17 cellular contexts compared by ENCODE assay signal in the genomic region with DNA sequence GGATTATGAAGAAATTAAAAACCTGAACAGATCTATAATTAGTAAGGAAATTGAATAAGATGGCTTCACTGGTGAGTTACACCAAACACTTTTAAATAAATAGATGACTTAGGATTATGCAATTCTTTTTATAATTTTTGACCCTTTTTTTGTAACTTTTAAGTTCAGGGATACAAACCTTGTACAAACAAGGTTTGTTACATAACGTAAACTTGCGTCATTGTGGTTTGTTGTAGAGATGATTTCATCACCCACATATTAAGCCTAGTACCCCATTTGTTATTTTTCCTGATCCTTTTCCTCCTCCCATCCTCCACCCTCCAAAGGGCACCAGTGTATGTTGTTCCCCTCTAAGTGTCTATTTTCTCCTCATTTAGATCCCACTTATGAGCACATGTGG.
DNase-seq lines count a peak whose midpoint lies in the region; ATAC-seq, FAIRE-seq and TF ChIP-seq lines count a peak whose summit lies in the region.
"Had no signal": no experiment of that assay in that cellular context is flagged by ENCODE, and none has a peak within 500 bp of the region (broad histone marks: within the 10 kb centered on the region; RNA-seq: fewer than 3 reads in every experiment).

No MANE protein-coding gene starts in this region.

- no peaks in the 10 kb centered on the region for H4K20me1 ChIP-seq in K562 (replicated peaks; ENCODE audit: control insufficient read depth, insufficient read depth, low read length)
- no peaks in the 10 kb centered on the region for H4K20me1 ChIP-seq in OCI-LY7 (ENCODE audit: insufficient read depth, low read length)

- DNase-seq in A549 (ENCODE audit: low read depth in 1 of 2, low spot score in 1 of 2) (peak in 1 of 2 experiments; percentile 36), M059J (ENCODE audit: low read depth) (peak; percentile 59), K562 (ENCODE audit: extremely low read depth in 1 of 4, low spot score in 3 of 4) (no peak), left lobe of liver (ENCODE audit: low spot score) (no peak), omental fat pad (ENCODE audit: low spot score) (no peak), OCI-LY7 (ENCODE audit: low spot score) (no peak), ACHN (no peak)
- DNase-seq: Calu3; central memory CD4-positive, alpha-beta T cell; left ventricle myocardium superior; NCI-H2029 treated with DMSO at 0.1 percent for 48 hours; NK-92 treated with Interleukin-12 subunit alpha and Interleukin-12 subunit beta, amount 100 ng/mL, for 24 hours; stimulated activated naive CD8-positive, alpha-beta T cell treated with anti-CD3 and anti-CD28 coated beads, Interleukin-15, Interleukin-2, amounts not matched to agents 100 U/mL and 50 U/mL, for 24 hours had no signal

- 0 out of 3 replicates have a peak, but pooled peaks cover 4% of the 10 kb centered on the region for H3K9me3 ChIP-seq in A549
- no peaks in the 10 kb centered on the region for H3K9me3 ChIP-seq in K562 (replicated peaks; ENCODE audit: control insufficient read depth, insufficient read depth, low read depth, low read length)
- no peaks in the 10 kb centered on the region for H3K9me3 ChIP-seq in OCI-LY7 (ENCODE audit: low read length)

- TF ChIP-seq RAD21 in A549 (conservative IDR thresholded peaks at IDR 0.05 in 1 of 2, IDR thresholded peaks at IDR 0.05 in 1 of 2) = no peak
- no peak for TF ChIP-seq RAD21 in K562 (CRISPR knock-in tag; conservative IDR thresholded peaks at IDR 0.05 in 1 of 2, IDR thresholded peaks at IDR 0.05 in 1 of 2)

- POLR2A ChIA-PET in A549 (lab: Yijun Ruan, JAX) = no interaction called here
- POLR2A ChIA-PET in K562 (lab: Yijun Ruan, JAX) = no interaction called here
- POLR2A ChIA-PET in OCI-LY7 (lab: Charles Lee) = no interaction called here

- no peak overlapping the region for H3K9ac ChIP-seq in K562 (ENCODE audit: insufficient read depth in 1 of 2, low read depth in 2 of 2, low read length in 2 of 2)

- H3K36me3 ChIP-seq in K562 (ENCODE audit: control insufficient read depth, insufficient read depth, low read length) (no peaks in the 10 kb centered on the region), OCI-LY7 (ENCODE audit: insufficient read depth, low read length) (no peaks in the 10 kb centered on the region)
- H3K36me3 ChIP-seq: right atrium auricular region had no signal

- no peaks in the 10 kb centered on the region for H3K27me3 ChIP-seq in K562 (ENCODE audit: control insufficient read depth in 2 of 2, insufficient read depth in 2 of 2, low read length in 2 of 2)
- H3K27me3 ChIP-seq: right atrium auricular region had no signal

- no peak overlapping the region for H3K4me3 ChIP-seq in A549
- H3K4me3 ChIP-seq in K562 = no peak overlapping the region
- no peak overlapping the region for H3K4me3 ChIP-seq in OCI-LY7 (ENCODE audit: low read depth, low read length, poor library complexity, severe bottlenecking)
- H3K4me3 ChIP-seq: right atrium auricular region had no signal

- BruUV-seq in K562 (replicated peaks; lab: Mats Ljungman, UMichigan) (no TSS peak), OCI-LY7 (replicated peaks; lab: Mats Ljungman, UMichigan) (no TSS peak)

- WGBS in A549 (ENCODE audit: missing lambda C conversion rate) = 57% methylated on average over 2 of the region's 2 CpGs
- WGBS in K562 (ENCODE audit: insufficient coverage, low coverage, missing lambda C conversion rate) = 59% methylated on average over 2 of the region's 2 CpGs

- no peak for FAIRE-seq in A549 (lab: Jason Lieb, UNC)
- FAIRE-seq in K562 (lab: Jason Lieb, UNC) = no peak
- FAIRE-seq: A204.1 had no signal

- H3K4me1 ChIP-seq in A549 (0 out of 3 replicates have a peak, but pooled peaks cover 2% of the 10 kb centered on the region), K562 (replicated peaks in 1 of 2; ENCODE audit: control insufficient read depth in 2 of 2, insufficient read depth in 2 of 2, low read length in 2 of 2) (no peaks in the 10 kb centered on the region), OCI-LY7 (ENCODE audit: insufficient read depth, low read length, poor library complexity, severe bottlenecking) (no peaks in the 10 kb centered on the region)
- H3K4me1 ChIP-seq: right atrium auricular region had no signal

- 0 out of 6 replicates have a peak overlapping the region, but pooled peaks of 1 of the 2 experiments have one; percentile 42 for H3K27ac ChIP-seq in A549
- no peak overlapping the region for H3K27ac ChIP-seq in K562 (ENCODE audit: extremely low read depth, low read depth, low read length)
- no peak overlapping the region for H3K27ac ChIP-seq in OCI-LY7 (ENCODE audit: low read depth, low read length, poor library complexity, severe bottlenecking)
- H3K27ac ChIP-seq: right atrium auricular region had no signal

- 0 out of 3 replicates have a peak overlapping the region, but pooled peaks have one; percentile 18 for H3K4me2 ChIP-seq in A549
- no peak overlapping the region for H3K4me2 ChIP-seq in K562 (ENCODE audit: insufficient read depth, low read length)
- no peak overlapping the region for H3K4me2 ChIP-seq in OCI-LY7 (ENCODE audit: low read length)

- no peaks in the 10 kb centered on the region for H3K9me1 ChIP-seq in K562 (ENCODE audit: control insufficient read depth, insufficient read depth, low read length)

- ATAC-seq in A549 (no peak), K562 (no peak), left lobe of liver (peak; percentile 74), omental fat pad (ENCODE audit: low FRiP score) (no peak), HG03432 (IDR thresholded peaks at IDR 0.05; ENCODE audit: unreplicated experiment) (no peak)
- ATAC-seq: left ventricle myocardium superior; natural killer cell treated with Interleukin-12 subunit alpha and Interleukin-12 subunit beta and Interleukin-15 and Interleukin-18, amount 100 ng/mL, for 72 hours; stimulated activated naive CD8-positive, alpha-beta T cell treated with anti-CD3 and anti-CD28 coated beads, Interleukin-15, Interleukin-2, amounts not matched to agents 100 U/mL and 50 U/mL, for 24 hours had no signal

- TF ChIP-seq EP300 in A549 (IDR thresholded peaks at IDR 0.05) (peak in 1 of 2 experiments; percentile 31; a peak in 1 of 5 replicates), K562 (IDR thresholded peaks at IDR 0.05; ENCODE audit: low read length) (no peak)

- CTCF ChIA-PET in A549 (lab: Yijun Ruan, JAX) = no interaction called here
- CTCF ChIA-PET in K562 (lab: Yijun Ruan, JAX; ENCODE audit: low intra/inter-chr PET ratio) = no interaction called here
- CTCF ChIA-PET in OCI-LY7 (lab: Charles Lee; ENCODE audit: unreplicated experiment) = no interaction called here

- TF ChIP-seq POLR2A in A549 (IDR thresholded peaks at IDR 0.05; ENCODE audit: low read length) (no peak), K562 (conservative IDR thresholded peaks at IDR 0.05) (no peak)

- intact Hi-C loops in K562 (cut with micrococcal nuclease) (no loop called here), OCI-LY7 (cut with micrococcal nuclease; ENCODE audit: unreplicated experiment) (no loop called here)

- no peaks in the 10 kb centered on the region for H3K9me2 ChIP-seq in OCI-LY7 (ENCODE audit: insufficient read depth, low read length)

- H3K79me2 ChIP-seq in K562 (ENCODE audit: control insufficient read depth, insufficient read depth, low read length) (no peaks in the 10 kb centered on the region), OCI-LY7 (ENCODE audit: insufficient read depth, low read depth, low read length) (no peaks in the 10 kb centered on the region)

- in situ Hi-C loops in K562 (cut with MboI) = no loop called here
- in situ Hi-C loops in ACHN (cut with HindIII; ENCODE audit: low pct_ligation_motif_present, low pct_unique_long_range_greater_than_20kb, low sequenced_read_pairs) = no loop called here

- H2AFZ ChIP-seq in K562 (ENCODE audit: low read depth, low read length) (no peak overlapping the region), OCI-LY7 (ENCODE audit: low read length) (no peak overlapping the region)

- no peak for TF ChIP-seq CTCF in A549 (IDR thresholded peaks at IDR 0.05)
- TF ChIP-seq CTCF in K562 (IDR thresholded peaks at IDR 0.05 in 2 of 3, conservative IDR thresholded peaks at IDR 0.05 in 1 of 3; ENCODE audit: insufficient read depth in 2 of 3, low read depth in 1 of 3, low read length in 3 of 3) = no peak
- TF ChIP-seq CTCF in omental fat pad (IDR thresholded peaks at IDR 0.05) = no peak
- no peak for TF ChIP-seq CTCF in OCI-LY7 (conservative IDR thresholded peaks at IDR 0.05; ENCODE audit: low read length)

TF ChIP-seq in A549, 52 proteins besides CTCF, POLR2A, EP300 and RAD21 (continues in another document):
- TF ChIP-seq BHLHE40 (IDR thresholded peaks at IDR 0.05; ENCODE audit: low read depth, low read length) = no peak
- no peak for TF ChIP-seq SMC3 (IDR thresholded peaks at IDR 0.05)
- no peak for TF ChIP-seq TP53 (CRISPR knock-in tag; IDR thresholded peaks at IDR 0.05)
- no peak for TF ChIP-seq RFX5 (IDR thresholded peaks at IDR 0.05)
- TF ChIP-seq ZFP36 (IDR thresholded peaks at IDR 0.05; ENCODE audit: borderline replicate concordance, partially characterized antibody) = no peak
- peak; percentile 62; the same call in 1 of the 2 replicates for TF ChIP-seq HES2 (IDR thresholded peaks at IDR 0.05)
- TF ChIP-seq RNF2 (IDR thresholded peaks at IDR 0.05; ENCODE audit: borderline replicate concordance, low read depth) = no peak
- no peak for TF ChIP-seq FOSB (CRISPR knock-in tag; IDR thresholded peaks at IDR 0.05)
- TF ChIP-seq JUN (IDR thresholded peaks at IDR 0.05) = no peak
- no peak for TF ChIP-seq MYC (IDR thresholded peaks at IDR 0.05; ENCODE audit: borderline replicate concordance, low read length)
- no peak for TF ChIP-seq KDM1A (IDR thresholded peaks at IDR 0.05; ENCODE audit: low read depth)

TF ChIP-seq in K562, 482 proteins besides CTCF, POLR2A, EP300 and RAD21:
- TF ChIP-seq HNRNPLL (IDR thresholded peaks at IDR 0.05; ENCODE audit: low read depth, low read length, poor library complexity, severe bottlenecking) (no peak), CEBPG (CRISPR knock-in tag; IDR thresholded peaks at IDR 0.05) (no peak), CEBPG (tag; conservative IDR thresholded peaks at IDR 0.05 in 1 of 2, IDR thresholded peaks at IDR 0.05 in 1 of 2) (peak; percentile 82 to 84), CEBPB (tag; IDR thresholded peaks at IDR 0.05) (peak; percentile 59)

Comparison
In these comparisons a context has a peak if more than half of its experiments do, and no peak if none do; other contexts are left out.
1. Of the 35 proteins assayed by ChIP-seq in both K562 and A549: peak only in K562: none; only in A549: JUNB; in both: CEBPB; in neither: 32; mixed calls (peak in some experiments, not most) for 1.